Comparison of ENCODE assay signal across 1 cellular context in the genomic region with DNA sequence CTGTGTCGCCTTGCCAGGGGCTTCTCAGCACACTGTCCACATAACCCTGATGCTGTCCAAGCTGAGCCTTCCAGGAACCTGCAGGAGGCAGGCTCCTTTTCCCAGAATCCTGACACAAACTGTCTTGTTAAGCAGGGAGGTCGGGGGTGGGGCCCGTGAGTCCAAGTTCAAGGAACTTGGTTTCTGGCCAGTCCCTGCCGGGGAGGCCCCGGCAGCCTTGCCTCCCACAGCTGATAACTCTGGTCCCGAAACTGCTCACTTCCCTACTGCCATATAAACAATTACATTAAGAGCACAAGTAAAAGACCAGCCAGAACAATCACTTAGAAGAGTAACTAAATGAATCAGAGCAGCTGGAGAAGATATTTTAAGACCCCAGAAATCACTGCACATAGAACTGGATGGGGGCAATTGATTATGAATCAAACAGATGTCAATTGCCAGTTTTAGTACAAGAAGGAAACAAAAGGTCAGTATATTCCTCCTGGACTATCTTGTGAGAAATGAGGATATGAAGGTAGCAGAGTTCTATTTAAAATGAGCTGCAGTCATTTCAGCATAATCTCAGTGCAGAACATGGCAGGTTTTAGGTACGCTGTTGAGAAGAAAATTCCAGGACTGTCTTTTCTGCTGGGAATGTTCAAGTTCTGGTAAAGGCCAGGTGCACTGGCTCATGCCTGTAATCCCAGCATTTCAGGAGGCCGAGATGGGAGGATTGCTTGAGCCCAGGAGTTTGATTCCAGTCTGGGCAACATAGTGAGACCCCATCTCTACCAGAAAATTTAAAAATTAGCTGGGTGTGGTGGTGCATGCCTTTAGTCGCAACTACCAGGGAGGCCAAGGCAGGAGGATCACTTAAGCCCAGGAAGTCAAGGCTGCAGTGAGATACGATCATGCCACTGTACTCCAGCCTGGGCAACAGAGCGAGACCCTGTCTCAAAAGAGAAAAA.
A peak's percentile ranks its signal among the peaks of the same experiment; 100 is the strongest.
TF ChIP-seq lines count a peak whose summit lies in the region.

No MANE protein-coding gene starts in this region.

TF ChIP-seq in GM12878, 131 proteins besides CTCF, POLR2A, EP300 and RAD21 (continued from another document):
- TF ChIP-seq E2F8 (IDR thresholded peaks at IDR 0.05; ENCODE audit: low read depth, partially characterized antibody): no peak
- no peak for TF ChIP-seq IRF3 (IDR thresholded peaks at IDR 0.05)
- TF ChIP-seq GATAD2B (conservative IDR thresholded peaks at IDR 0.05; ENCODE audit: low read depth): peak; percentile 59; the same call in 1 of the 2 replicates
- TF ChIP-seq ESRRA (IDR thresholded peaks at IDR 0.05; ENCODE audit: low read length): no peak
- TF ChIP-seq FOS (IDR thresholded peaks at IDR 0.05; ENCODE audit: borderline replicate concordance, extremely low read depth, insufficient read length): no peak
- TF ChIP-seq RUNX3 (IDR thresholded peaks at IDR 0.05; ENCODE audit: low read length): peak; percentile 79
- no peak for TF ChIP-seq ATF3 (IDR thresholded peaks at IDR 0.05; ENCODE audit: borderline replicate concordance, extremely low read depth, low read depth, low read length)
- no peak for TF ChIP-seq FOXK2 (IDR thresholded peaks at IDR 0.05)
- no peak for TF ChIP-seq POLR2AphosphoS5 (IDR thresholded peaks at IDR 0.05; ENCODE audit: low read length)
- peak; percentile 87 for TF ChIP-seq BCL11A (IDR thresholded peaks at IDR 0.05; ENCODE audit: low read depth, low read length)
- TF ChIP-seq, protein P1, sequence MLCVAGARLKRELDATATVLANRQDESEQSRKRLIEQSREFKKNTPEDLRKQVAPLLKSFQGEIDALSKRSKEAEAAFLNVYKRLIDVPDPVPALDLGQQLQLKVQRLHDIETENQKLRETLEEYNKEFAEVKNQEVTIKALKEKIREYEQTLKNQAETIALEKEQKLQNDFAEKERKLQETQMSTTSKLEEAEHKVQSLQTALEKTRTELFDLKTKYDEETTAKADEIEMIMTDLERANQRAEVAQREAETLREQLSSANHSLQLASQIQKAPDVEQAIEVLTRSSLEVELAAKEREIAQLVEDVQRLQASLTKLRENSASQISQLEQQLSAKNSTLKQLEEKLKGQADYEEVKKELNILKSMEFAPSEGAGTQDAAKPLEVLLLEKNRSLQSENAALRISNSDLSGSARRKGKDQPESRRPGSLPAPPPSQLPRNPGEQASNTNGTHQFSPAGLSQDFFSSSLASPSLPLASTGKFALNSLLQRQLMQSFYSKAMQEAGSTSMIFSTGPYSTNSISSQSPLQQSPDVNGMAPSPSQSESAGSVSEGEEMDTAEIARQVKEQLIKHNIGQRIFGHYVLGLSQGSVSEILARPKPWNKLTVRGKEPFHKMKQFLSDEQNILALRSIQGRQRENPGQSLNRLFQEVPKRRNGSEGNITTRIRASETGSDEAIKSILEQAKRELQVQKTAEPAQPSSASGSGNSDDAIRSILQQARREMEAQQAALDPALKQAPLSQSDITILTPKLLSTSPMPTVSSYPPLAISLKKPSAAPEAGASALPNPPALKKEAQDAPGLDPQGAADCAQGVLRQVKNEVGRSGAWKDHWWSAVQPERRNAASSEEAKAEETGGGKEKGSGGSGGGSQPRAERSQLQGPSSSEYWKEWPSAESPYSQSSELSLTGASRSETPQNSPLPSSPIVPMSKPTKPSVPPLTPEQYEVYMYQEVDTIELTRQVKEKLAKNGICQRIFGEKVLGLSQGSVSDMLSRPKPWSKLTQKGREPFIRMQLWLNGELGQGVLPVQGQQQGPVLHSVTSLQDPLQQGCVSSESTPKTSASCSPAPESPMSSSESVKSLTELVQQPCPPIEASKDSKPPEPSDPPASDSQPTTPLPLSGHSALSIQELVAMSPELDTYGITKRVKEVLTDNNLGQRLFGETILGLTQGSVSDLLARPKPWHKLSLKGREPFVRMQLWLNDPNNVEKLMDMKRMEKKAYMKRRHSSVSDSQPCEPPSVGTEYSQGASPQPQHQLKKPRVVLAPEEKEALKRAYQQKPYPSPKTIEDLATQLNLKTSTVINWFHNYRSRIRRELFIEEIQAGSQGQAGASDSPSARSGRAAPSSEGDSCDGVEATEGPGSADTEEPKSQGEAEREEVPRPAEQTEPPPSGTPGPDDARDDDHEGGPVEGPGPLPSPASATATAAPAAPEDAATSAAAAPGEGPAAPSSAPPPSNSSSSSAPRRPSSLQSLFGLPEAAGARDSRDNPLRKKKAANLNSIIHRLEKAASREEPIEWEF (IDR thresholded peaks at IDR 0.05; ENCODE audit: insufficient replicate concordance, low read depth, low read length): peak; percentile 85
- no peak for TF ChIP-seq HDGF (IDR thresholded peaks at IDR 0.05)
- TF ChIP-seq, protein P2, sequence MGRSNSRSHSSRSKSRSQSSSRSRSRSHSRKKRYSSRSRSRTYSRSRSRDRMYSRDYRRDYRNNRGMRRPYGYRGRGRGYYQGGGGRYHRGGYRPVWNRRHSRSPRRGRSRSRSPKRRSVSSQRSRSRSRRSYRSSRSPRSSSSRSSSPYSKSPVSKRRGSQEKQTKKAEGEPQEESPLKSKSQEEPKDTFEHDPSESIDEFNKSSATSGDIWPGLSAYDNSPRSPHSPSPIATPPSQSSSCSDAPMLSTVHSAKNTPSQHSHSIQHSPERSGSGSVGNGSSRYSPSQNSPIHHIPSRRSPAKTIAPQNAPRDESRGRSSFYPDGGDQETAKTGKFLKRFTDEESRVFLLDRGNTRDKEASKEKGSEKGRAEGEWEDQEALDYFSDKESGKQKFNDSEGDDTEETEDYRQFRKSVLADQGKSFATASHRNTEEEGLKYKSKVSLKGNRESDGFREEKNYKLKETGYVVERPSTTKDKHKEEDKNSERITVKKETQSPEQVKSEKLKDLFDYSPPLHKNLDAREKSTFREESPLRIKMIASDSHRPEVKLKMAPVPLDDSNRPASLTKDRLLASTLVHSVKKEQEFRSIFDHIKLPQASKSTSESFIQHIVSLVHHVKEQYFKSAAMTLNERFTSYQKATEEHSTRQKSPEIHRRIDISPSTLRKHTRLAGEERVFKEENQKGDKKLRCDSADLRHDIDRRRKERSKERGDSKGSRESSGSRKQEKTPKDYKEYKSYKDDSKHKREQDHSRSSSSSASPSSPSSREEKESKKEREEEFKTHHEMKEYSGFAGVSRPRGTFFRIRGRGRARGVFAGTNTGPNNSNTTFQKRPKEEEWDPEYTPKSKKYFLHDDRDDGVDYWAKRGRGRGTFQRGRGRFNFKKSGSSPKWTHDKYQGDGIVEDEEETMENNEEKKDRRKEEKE (IDR thresholded peaks at IDR 0.05): no peak
- peak; percentile 61 to 62; a peak in 2 of 4 replicates for TF ChIP-seq BHLHE40 (IDR thresholded peaks at IDR 0.05; ENCODE audit: borderline replicate concordance in 1 of 2, low read depth in 2 of 2, low read length in 1 of 2)
- TF ChIP-seq TCF3 (IDR thresholded peaks at IDR 0.05; ENCODE audit: borderline replicate concordance, insufficient read depth, low read depth, low read length): 0 out of 2 replicates have a peak, but pooled peaks have one; percentile 37
- no peak for TF ChIP-seq ZNF622 (IDR thresholded peaks at IDR 0.05)
- TF ChIP-seq ZZZ3 (IDR thresholded peaks at IDR 0.05; ENCODE audit: control insufficient read depth, insufficient read length, low read depth): no peak
- TF ChIP-seq PML (IDR thresholded peaks at IDR 0.05; ENCODE audit: low read length): peak; percentile 53; the same call in 1 of the 2 replicates
- TF ChIP-seq SUPT20H (IDR thresholded peaks at IDR 0.05; ENCODE audit: borderline replicate concordance, control insufficient read depth, low read depth, low read length): no peak
- no peak for TF ChIP-seq NFXL1 (IDR thresholded peaks at IDR 0.05; ENCODE audit: borderline replicate concordance)
TF ChIP-seq in GM12878: peak in this region for 50.
